In genomic region chr6:3251462-3252314, GRCh38 we compare ENCODE assay signal across 8 cellular contexts.
DNase-seq lines count a peak whose midpoint lies in the region; ATAC-seq and TF ChIP-seq lines count a peak whose summit lies in the region.

No MANE protein-coding gene starts in this region.

- no peak overlapping the region for H3K27ac ChIP-seq in caudate nucleus (ENCODE audit: low read depth, low read length)

- peak; percentile 67 for ATAC-seq in HG03103 (IDR thresholded peaks at IDR 0.05; ENCODE audit: low read depth, unreplicated experiment)
- ATAC-seq in HG03457 (IDR thresholded peaks at IDR 0.05; ENCODE audit: unreplicated experiment), result no peak

- peak; percentile 97 for TF ChIP-seq CTCF in GM12872 (IDR thresholded peaks at IDR 0.05; ENCODE audit: insufficient read depth, low read depth, low read length)

- peak; percentile 89 for DNase-seq in NCI-H2227 (lab: John Stamatoyannopoulos, UW; ENCODE audit: unreplicated experiment)
- peak; percentile 58 to 64 (median 61) for DNase-seq in activated CD4-positive, CD25-positive, alpha-beta regulatory T cell (lab: John Stamatoyannopoulos, UW)
- DNase-seq in caudate nucleus (lab: John Stamatoyannopoulos, UW), result peak in 56 of 61 donors; percentile 20 to 83 (median 64)
- DNase-seq in kidney tubule cell (ENCODE audit: low spot score), result peak; percentile 79
- DNase-seq in stimulated activated CD4-positive, alpha-beta T cell treated with anti-CD3 and anti-CD28 coated beads, Interleukin-2, amount 100 ng/mL, for 24 hours, result peak; percentile 85 to 87
